ENCODE assay signal across 8 cellular contexts in genomic region chr1:23567996-23568607, GRCh38. TPM values are rescaled to one million over a fixed set of nuclear protein-coding genes. Genes with fewer than 3 reads are reported as not detected.
DNase-seq lines count a peak whose midpoint lies in the region; ATAC-seq and TF ChIP-seq lines count a peak whose summit lies in the region.

No MANE protein-coding gene starts in this region.

- no peak for TF ChIP-seq CTCF in A673 (conservative IDR thresholded peaks at IDR 0.05; ENCODE audit: low read depth, low read length)
- no peak for TF ChIP-seq CTCF in Loucy (conservative IDR thresholded peaks at IDR 0.05; ENCODE audit: low read length)
- TF ChIP-seq CTCF in endodermal cell (conservative IDR thresholded peaks at IDR 0.05): no peak

- H3K27ac ChIP-seq in A673 (ENCODE audit: low read depth, low read length, poor library complexity, severe bottlenecking): peak overlapping the region; percentile 75
- H3K27ac ChIP-seq in endodermal cell (ENCODE audit: low read depth, low read length): peak overlapping the region; percentile 98
- H3K27ac ChIP-seq in muscle layer of duodenum (ENCODE audit: low read length): peak overlapping the region; percentile 67

- H3K79me2 ChIP-seq in Loucy (ENCODE audit: insufficient read depth, low read length): no peaks in the 10 kb centered on the region

- H3K9ac ChIP-seq in Loucy (ENCODE audit: low read depth, low read length, poor library complexity, severe bottlenecking): no peak overlapping the region
- peak overlapping the region; percentile 77 for H3K9ac ChIP-seq in endodermal cell (ENCODE audit: extremely low read depth, low read length, poor library complexity, severe bottlenecking)

- no TSS peak for BruUV-seq in A673 (replicated peaks; lab: Mats Ljungman, UMichigan)

- H3K9me3 ChIP-seq in A673 (ENCODE audit: low read depth, low read length, poor library complexity, severe bottlenecking): no peaks in the 10 kb centered on the region
- no peaks in the 10 kb centered on the region for H3K9me3 ChIP-seq in Loucy (ENCODE audit: insufficient read depth, low read depth, low read length)
- no peaks in the 10 kb centered on the region for H3K9me3 ChIP-seq in endodermal cell (ENCODE audit: control insufficient read depth, low read length)
- no peaks in the 10 kb centered on the region for H3K9me3 ChIP-seq in muscle layer of duodenum (ENCODE audit: control insufficient read depth in 1 of 2, low read length in 2 of 2)

- H3K27me3 Mint-ChIP-seq in endodermal cell (ENCODE audit: insufficient read depth): no peaks in the 10 kb centered on the region

- H3K4me3 ChIP-seq in A673 (ENCODE audit: low read depth, low read length, poor library complexity, severe bottlenecking) (peak overlapping the region; percentile 58), Loucy (ENCODE audit: low read length, poor library complexity, severe bottlenecking) (peak overlapping the region; percentile 16), endodermal cell (ENCODE audit: low read length) (peak overlapping the region; percentile 77), muscle layer of duodenum (ENCODE audit: low read depth in 1 of 2, low read length in 2 of 2) (peak overlapping the region; percentile 57 to 66)

- WGBS in endodermal cell (ENCODE audit: insufficient coverage in 1 of 2, insufficient read length in 1 of 2), 2 experiments: 1 to 4% methylated on average over 12 to 65 of the region's 66 CpGs

- intact Hi-C loops in A673 (cut with micrococcal nuclease; ENCODE audit: unreplicated experiment): no loop called here

- peaks cover 37% of the 10 kb centered on the region for H3K4me1 Mint-ChIP-seq in endodermal cell

- H4K20me1 ChIP-seq in Loucy (ENCODE audit: insufficient read depth, low read length, poor library complexity, severe bottlenecking): no peaks in the 10 kb centered on the region

- no peaks in the 10 kb centered on the region for H3K36me3 ChIP-seq in A673 (ENCODE audit: insufficient read depth, low read length, poor library complexity, severe bottlenecking)
- H3K36me3 ChIP-seq in Loucy (ENCODE audit: insufficient read depth, low read length): no peaks in the 10 kb centered on the region
- no peaks in the 10 kb centered on the region for H3K36me3 ChIP-seq in endodermal cell (ENCODE audit: control insufficient read depth, insufficient read depth, low read length)
- no peaks in the 10 kb centered on the region for H3K36me3 ChIP-seq in muscle layer of duodenum (ENCODE audit: control insufficient read depth in 1 of 2, insufficient read depth in 2 of 2, low read length in 2 of 2)

- no peaks in the 10 kb centered on the region for H3K9me3 Mint-ChIP-seq in endodermal cell

- CTCF ChIA-PET in A673 (lab: Charles Lee): interaction anchor here (0.6 to 1.8 kb wide), 3 partner anchors 13 to 67 kb away, joined by 4 to 9 read pairs (median 6); no protein-coding TSS in a partner anchor

- no peak overlapping the region for H2AFZ ChIP-seq in Loucy (ENCODE audit: low read length)

- peaks cover 21% of the 10 kb centered on the region for H3K4me1 ChIP-seq in A673 (ENCODE audit: insufficient read depth, low read length, poor library complexity, severe bottlenecking)
- no peaks in the 10 kb centered on the region for H3K4me1 ChIP-seq in Loucy (ENCODE audit: insufficient read depth, low read length, poor library complexity, severe bottlenecking)
- H3K4me1 ChIP-seq in endodermal cell (ENCODE audit: control insufficient read depth, insufficient read depth, low read length): peaks cover 15% of the 10 kb centered on the region
- peaks cover 0 to 5% of the 10 kb centered on the region in 2 donors for H3K4me1 ChIP-seq in muscle layer of duodenum (ENCODE audit: control insufficient read depth in 1 of 2, insufficient read depth in 2 of 2, low read length in 2 of 2)

- H3K27me3 ChIP-seq in A673 (replicated peaks; ENCODE audit: insufficient read depth, low read depth, low read length, poor library complexity) (no peaks in the 10 kb centered on the region), Loucy (ENCODE audit: insufficient read depth, low read length, poor library complexity, severe bottlenecking) (peaks cover 17% of the 10 kb centered on the region), endodermal cell (ENCODE audit: control insufficient read depth, insufficient read depth, low read length, poor library complexity, severe bottlenecking) (no peaks in the 10 kb centered on the region), muscle layer of duodenum (ENCODE audit: low read depth, low read length) (no peaks in the 10 kb centered on the region)

- H3F3A ChIP-seq in Loucy (ENCODE audit: low read depth): no peaks in the 10 kb centered on the region

- no peak for DNase-seq in A673 (ENCODE audit: low spot score)
- DNase-seq in endodermal cell: peak; percentile 83
- DNase-seq in SW 1271 (lab: John Stamatoyannopoulos, UW): no peak
- DNase-seq in SIG-M5 treated with dmso at 0.1 percent for 504 hours (lab: John Stamatoyannopoulos, UW; ENCODE audit: unreplicated experiment): no peak
- no peak for DNase-seq in DMS79 treated with DMSO at 0.1 percent for 48 hours (lab: John Stamatoyannopoulos, UW)

- peak overlapping the region; percentile 94 for H3K27ac Mint-ChIP-seq in endodermal cell

- H3K4me2 ChIP-seq in Loucy (ENCODE audit: low read depth, low read length, poor library complexity, severe bottlenecking): peak overlapping the region; percentile 4

- no peaks in the 10 kb centered on the region for H3K36me3 Mint-ChIP-seq in endodermal cell (ENCODE audit: low read depth)

- POLR2A ChIA-PET in A673 (lab: Charles Lee; ENCODE audit: low non-redundant PET): interaction anchor here (0.6 kb wide), 1 partner anchor 13 kb away, joined by 3 read pairs; no protein-coding TSS in a partner anchor

- no peak for ATAC-seq in GM19397 (IDR thresholded peaks at IDR 0.05; ENCODE audit: unreplicated experiment)

- peak overlapping the region; percentile 58 for H3K4me3 Mint-ChIP-seq in endodermal cell

- no peaks in the 10 kb centered on the region for H3K9me2 ChIP-seq in Loucy (replicated peaks; ENCODE audit: low read depth, low read length)

RNA-seq across cellular contexts. Expression of gene ID3, which starts 8.8 kb away (rescaled TPM):
- total RNA-seq in A673 (2021): 102 and 140 TPM in 2 replicates
- 100 to 1,000 TPM; 281 to 338 TPM for total RNA-seq in endodermal cell
- polyA plus RNA-seq in endodermal cell (2013, experiment 1 of 2): 319 TPM
- polyA plus RNA-seq in endodermal cell (2013, experiment 2 of 2): 289 TPM

RNA-seq across cellular contexts. Expression of gene E2F2, which starts 37.1 kb away (rescaled TPM):
- total RNA-seq in A673 (2021): 45.0 and 46.1 TPM in 2 replicates
- 1 to 10 TPM; 7.3 to 9.8 TPM for total RNA-seq in endodermal cell
- polyA plus RNA-seq in endodermal cell (2013, experiment 1 of 2): 7.4 TPM
- polyA plus RNA-seq in endodermal cell (2013, experiment 2 of 2): 7.7 TPM

Comparison
In these comparisons a context has a peak if more than half of its experiments do, and no peak if none do; other contexts are left out.
1. H3K4me3 ChIP-seq: peak in every context shown above with its lines; median percentile 77 in endodermal cell; 62 in muscle layer of duodenum; 58 in A673; 16 in Loucy.